In genomic region chr4:108425988-108426387, GRCh38 we compare ENCODE assay signal across 15 cellular contexts.
A peak's percentile ranks its signal among the peaks of the same experiment; 100 is the strongest.
DNase-seq lines count a peak whose midpoint lies in the region; ATAC-seq and TF ChIP-seq lines count a peak whose summit lies in the region.
"Had no signal": no experiment of that assay in that cellular context is flagged by ENCODE, and none has a peak within 500 bp of the region (broad histone marks: within the 10 kb centered on the region; RNA-seq: fewer than 3 reads in every experiment).

No MANE protein-coding gene starts in this region.

- peaks cover 12% of the 10 kb centered on the region for H3K9me3 Mint-ChIP-seq in neural progenitor cell
- H3K9me3 Mint-ChIP-seq in glutamatergic neuron (ENCODE audit: unreplicated experiment), result peaks cover 1% of the 10 kb centered on the region

- H3K27me3 Mint-ChIP-seq in neural progenitor cell (ENCODE audit: insufficient read depth, low read depth) (peaks cover 2% of the 10 kb centered on the region), glutamatergic neuron (ENCODE audit: unreplicated experiment) (no peaks in the 10 kb centered on the region)
- H3K27me3 Mint-ChIP-seq: stimulated activated naive B cell treated with anti-CD40 and anti-IgM and Interleukin-4, amounts not matched to agents 10 μg/mL and 1 μg/mL and 100 μg/mL, for 72 hours had no signal

- no peak overlapping the region for H3K4me2 ChIP-seq in neural progenitor cell

- no peaks in the 10 kb centered on the region for H3F3A ChIP-seq in neural progenitor cell (ENCODE audit: low read depth)

- no peak overlapping the region for H3K4me3 Mint-ChIP-seq in neural progenitor cell
- H3K4me3 Mint-ChIP-seq in glutamatergic neuron (ENCODE audit: unreplicated experiment), result no peak overlapping the region
- H3K4me3 Mint-ChIP-seq: stimulated activated naive B cell treated with anti-CD40 and anti-IgM and Interleukin-4, amounts not matched to agents 10 μg/mL and 1 μg/mL and 100 μg/mL, for 72 hours had no signal

- no peak overlapping the region for H3K9ac ChIP-seq in neural progenitor cell

- H3K9me3 ChIP-seq in neural progenitor cell (ENCODE audit: low read depth), result peaks cover 4% of the 10 kb centered on the region
- H3K9me3 ChIP-seq: Caco-2 had no signal

- H3K36me3 Mint-ChIP-seq in neural progenitor cell (no peaks in the 10 kb centered on the region), glutamatergic neuron (ENCODE audit: unreplicated experiment) (peaks cover 8% of the 10 kb centered on the region)
- H3K36me3 Mint-ChIP-seq: stimulated activated naive B cell treated with anti-CD40 and anti-IgM and Interleukin-4, amounts not matched to agents 10 μg/mL and 1 μg/mL and 100 μg/mL, for 72 hours had no signal

- H3K27ac Mint-ChIP-seq in neural progenitor cell, result no peak overlapping the region
- no peak overlapping the region for H3K27ac Mint-ChIP-seq in glutamatergic neuron (ENCODE audit: unreplicated experiment)
- H3K27ac Mint-ChIP-seq: stimulated activated naive B cell treated with anti-CD40 and anti-IgM and Interleukin-4, amounts not matched to agents 10 μg/mL and 1 μg/mL and 100 μg/mL, for 72 hours had no signal

- peak overlapping the region; percentile 46 for H2AFZ ChIP-seq in neural progenitor cell (replicated peaks)

- H3K4me1 Mint-ChIP-seq in neural progenitor cell (peaks cover 3% of the 10 kb centered on the region), glutamatergic neuron (ENCODE audit: low read depth, unreplicated experiment) (no peaks in the 10 kb centered on the region)
- H3K4me1 Mint-ChIP-seq: stimulated activated naive B cell treated with anti-CD40 and anti-IgM and Interleukin-4, amounts not matched to agents 10 μg/mL and 1 μg/mL and 100 μg/mL, for 72 hours had no signal

- ATAC-seq in GM19023 (IDR thresholded peaks at IDR 0.05; ENCODE audit: unreplicated experiment), result no peak
- ATAC-seq: stimulated activated naive B cell treated with anti-CD40 and anti-IgM and Interleukin-4, amounts not matched to agents 10 μg/mL and 1 μg/mL and 100 μg/mL, for 72 hours had no signal

- H3K79me2 ChIP-seq in neural progenitor cell (ENCODE audit: low read depth), result no peaks in the 10 kb centered on the region

- DNase-seq in COLO829 (ENCODE audit: low spot score) (peak; percentile 70), HS-5 (ENCODE audit: low read depth) (peak; percentile 85), astrocyte of the hippocampus (ENCODE audit: low read depth, low spot score) (peak; percentile 85), neural progenitor cell (ENCODE audit: low spot score) (no peak), amygdala (lab: John Stamatoyannopoulos, UW) (no peak), NCI-H2107 (lab: John Stamatoyannopoulos, UW) (no peak), glutamatergic neuron (no peak)
- DNase-seq: Caco-2; foreskin melanocyte; GOT3; Karpas-422; left ventricle myocardium inferior; occipital lobe; stimulated activated naive B cell treated with anti-CD40 and anti-IgM and Interleukin-4, amounts not matched to agents 10 μg/mL and 1 μg/mL and 100 μg/mL, for 72 hours had no signal

- H3K4me1 ChIP-seq in neural progenitor cell, result no peaks in the 10 kb centered on the region
- H3K4me1 ChIP-seq: Caco-2, left ventricle myocardium inferior had no signal

- no peaks in the 10 kb centered on the region for H3K27me3 ChIP-seq in neural progenitor cell

- no peak overlapping the region for H3K27ac ChIP-seq in neural progenitor cell
- H3K27ac ChIP-seq: left ventricle myocardium inferior had no signal

- H3K36me3 ChIP-seq in neural progenitor cell, result no peaks in the 10 kb centered on the region
- H3K36me3 ChIP-seq: left ventricle myocardium inferior had no signal

- no peak overlapping the region for H3K4me3 ChIP-seq in neural progenitor cell
- H3K4me3 ChIP-seq: left ventricle myocardium inferior had no signal

- TF ChIP-seq CTCF in neural progenitor cell (IDR thresholded peaks at IDR 0.05), result no peak
- no peak for TF ChIP-seq CTCF in glutamatergic neuron (IDR thresholded peaks at IDR 0.05; ENCODE audit: partially characterized antibody, unreplicated experiment)

- H4K20me1 ChIP-seq in neural progenitor cell (ENCODE audit: low read depth), result no peaks in the 10 kb centered on the region

Comparison
In these comparisons a context has a peak if more than half of its experiments do, and no peak if none do; other contexts are left out.
1. DNase-seq: peak in COLO829 (single experiment), HS-5 (single experiment) and astrocyte of the hippocampus (single experiment); none in neural progenitor cell (single experiment), amygdala (0 of 56), NCI-H2107 (single experiment) and glutamatergic neuron (single experiment).